1 cellular context compared by ENCODE assay signal in the genomic region with DNA sequence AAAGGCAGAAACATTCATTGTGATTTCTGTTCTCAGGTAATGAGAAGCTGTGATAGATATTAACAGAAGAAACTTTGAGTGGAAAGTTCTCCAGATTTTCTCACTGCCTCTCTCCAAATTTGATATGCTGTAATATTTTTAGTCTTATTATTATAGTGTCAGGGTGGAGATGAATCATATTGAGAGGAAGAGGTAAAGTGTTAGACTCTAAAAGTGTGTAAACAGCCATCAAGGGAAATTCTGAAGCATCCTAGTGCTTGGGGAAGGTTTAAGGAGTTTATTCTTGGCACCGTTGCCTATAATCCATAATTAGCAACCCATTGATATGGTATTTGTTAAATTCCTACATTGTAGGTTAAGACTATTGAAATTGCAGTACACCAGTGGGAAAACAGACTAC.
TF ChIP-seq lines count a peak whose summit lies in the region.

No MANE protein-coding gene starts in this region.

TF ChIP-seq in endothelial cell of umbilical vein, 7 proteins besides CTCF, POLR2A, EP300 and RAD21:
- peak; percentile 27 for TF ChIP-seq FOS (IDR thresholded peaks at IDR 0.05; ENCODE audit: borderline replicate concordance, insufficient read depth, low read length)
- no peak for TF ChIP-seq MAX (IDR thresholded peaks at IDR 0.05; ENCODE audit: insufficient read depth, insufficient read length)
- TF ChIP-seq GATA2 (IDR thresholded peaks at IDR 0.05; ENCODE audit: insufficient read depth, insufficient read length, low read depth, low read length) = no peak
- TF ChIP-seq MYC (IDR thresholded peaks at IDR 0.05; ENCODE audit: low read depth, low read length) = no peak
